Comparison of ENCODE assay signal across 8 cellular contexts in genomic region chr4:2934813-2935761, GRCh38. TPM values are rescaled to one million over a fixed set of nuclear protein-coding genes. Genes with fewer than 3 reads are reported as not detected.
DNase-seq lines count a peak whose midpoint lies in the region; ATAC-seq and TF ChIP-seq lines count a peak whose summit lies in the region.

No MANE protein-coding gene starts in this region.

- intact Hi-C loops in left lung (cut with DNase I) = loop anchor here in 1 of 2 donors (10.0 kb wide), 1 partner anchor 170 kb away; no protein-coding TSS in a partner anchor

- H3K4me3 ChIP-seq in left lung = peak overlapping the region; percentile 70 to 97

- peak overlapping the region; percentile 85 for H3K4me3 Mint-ChIP-seq in activated CD4-positive, alpha-beta T cell treated with anti-CD3 and anti-CD28 coated beads, Interleukin-2, amount 10 ng/mL, durations not matched to agents 7 days and 5 days

- CTCF ChIA-PET in activated CD4-positive, alpha-beta T cell treated with anti-CD3 and anti-CD28 coated beads, Interleukin-2, amount 10 ng/mL, durations not matched to agents 7 days and 5 days (lab: Charles Lee) = interaction anchor here (0.6 to 6.5 kb wide), 14 partner anchors 9 to 190 kb away, joined by 3 to 30 read pairs (median 4); no protein-coding TSS in a partner anchor

- ATAC-seq in GM19043 (IDR thresholded peaks at IDR 0.05; ENCODE audit: low read depth, unreplicated experiment) (peak; percentile 43), HG03520 (IDR thresholded peaks at IDR 0.05; ENCODE audit: unreplicated experiment) (peak; percentile 42), left lung (peak; percentile 60)

- H3K36me3 Mint-ChIP-seq in activated CD4-positive, alpha-beta T cell treated with anti-CD3 and anti-CD28 coated beads, Interleukin-2, amount 10 ng/mL, durations not matched to agents 7 days and 5 days (ENCODE audit: low read depth) = peaks cover 20% of the 10 kb centered on the region

- H3K27me3 ChIP-seq in left lung = no peaks in the 10 kb centered on the region

- POLR2A ChIA-PET in activated CD4-positive, alpha-beta T cell treated with anti-CD3 and anti-CD28 coated beads, Interleukin-2, amount 10 ng/mL, durations not matched to agents 7 days and 5 days (lab: Charles Lee) = interaction anchor here (0.6 to 0.7 kb wide), 2 partner anchors 25 to 74 kb away, joined by 3 to 4 read pairs; no protein-coding TSS in a partner anchor

- H3K27ac ChIP-seq in left lung = peak overlapping the region; percentile 88 to 90

- H3K9me3 ChIP-seq in left lung = no peaks in the 10 kb centered on the region

- peak; percentile 65 for DNase-seq in AG09319 (ENCODE audit: extremely low read depth, low read depth)
- DNase-seq in NCI-H526 (lab: John Stamatoyannopoulos, UW) = peak; percentile 55 to 93
- DNase-seq in activated CD4-positive, alpha-beta T cell treated with anti-CD3 and anti-CD28 coated beads, Interleukin-2, amount 10 ng/mL, durations not matched to agents 7 days and 5 days = peak; percentile 96
- peak; percentile 86 for DNase-seq in dedifferentiated amniotic fluid mesenchymal stem cell (ENCODE audit: extremely low spot score)
- DNase-seq in left lung = peak; percentile 95 to 98
- DNase-seq in stimulated activated CD4-positive, alpha-beta T cell treated with anti-CD3 and anti-CD28 coated beads, Interleukin-1b, Interleukin-23, amount 100 ng/mL, for 48 hours = peak; percentile 95

- TF ChIP-seq CTCF in AG09319 (IDR thresholded peaks at IDR 0.05; ENCODE audit: low read depth, low read length) = no peak; the same call in 1 of the 2 replicates
- TF ChIP-seq CTCF in left lung (IDR thresholded peaks at IDR 0.05) = no peak

- peak overlapping the region; percentile 91 for H3K27ac Mint-ChIP-seq in activated CD4-positive, alpha-beta T cell treated with anti-CD3 and anti-CD28 coated beads, Interleukin-2, amount 10 ng/mL, durations not matched to agents 7 days and 5 days

- peaks cover 30 to 70% of the 10 kb centered on the region in 2 donors for H3K4me1 ChIP-seq in left lung

- no peaks in the 10 kb centered on the region for H3K9me3 Mint-ChIP-seq in activated CD4-positive, alpha-beta T cell treated with anti-CD3 and anti-CD28 coated beads, Interleukin-2, amount 10 ng/mL, durations not matched to agents 7 days and 5 days

- no peaks in the 10 kb centered on the region for H3K27me3 Mint-ChIP-seq in activated CD4-positive, alpha-beta T cell treated with anti-CD3 and anti-CD28 coated beads, Interleukin-2, amount 10 ng/mL, durations not matched to agents 7 days and 5 days

- H3K36me3 ChIP-seq in left lung = peaks cover 0 to 53% of the 10 kb centered on the region in 2 donors

- H3K4me1 Mint-ChIP-seq in activated CD4-positive, alpha-beta T cell treated with anti-CD3 and anti-CD28 coated beads, Interleukin-2, amount 10 ng/mL, durations not matched to agents 7 days and 5 days = peaks cover 51% of the 10 kb centered on the region

RNA-seq across cellular contexts. Expression of gene NOP14, which starts 28.1 kb away (rescaled TPM):
- total RNA-seq in activated CD4-positive, alpha-beta T cell treated with anti-CD3 and anti-CD28 coated beads, Interleukin-2, amount 10 ng/mL, durations not matched to agents 7 days and 5 days = 10 to 100 TPM; 49.1 to 50.7 TPM
- total RNA-seq in left lung = 10 to 100 TPM; 20.4 to 27.3 TPM

RNA-seq across cellular contexts. Expression of gene GRK4, which starts 28.3 kb away (rescaled TPM):
- total RNA-seq in activated CD4-positive, alpha-beta T cell treated with anti-CD3 and anti-CD28 coated beads, Interleukin-2, amount 10 ng/mL, durations not matched to agents 7 days and 5 days = 1 to 10 TPM; 2.5 to 5.2 TPM
- 1 to 10 TPM; 5.3 to 6.8 TPM for total RNA-seq in left lung

Comparison
In these comparisons a context has a peak if more than half of its experiments do, and no peak if none do; other contexts are left out.
1. Peak in every context shown above with its lines: DNase-seq, ATAC-seq, H3K4me3 ChIP-seq and H3K27ac ChIP-seq.